22 cellular contexts compared by ENCODE assay signal in genomic region chr3:108393128-108393900, GRCh38.
"Had no signal": no experiment of that assay in that cellular context is flagged by ENCODE, and none has a peak within 500 bp of the region (broad histone marks: within the 10 kb centered on the region; RNA-seq: fewer than 3 reads in every experiment).

No MANE protein-coding gene starts in this region.

- H3K36me3 Mint-ChIP-seq: mesothelial cell of epicardium; naive thymus-derived CD8-positive, alpha-beta T cell had no signal

- H3K9me3 Mint-ChIP-seq: activated naive CD8-positive, alpha-beta T cell treated with anti-CD3 and anti-CD28 coated beads, Interleukin-2, amount 50 U/mL, for 24 hours; activated T-helper 1 cell treated with anti-CD3 and anti-CD28 coated beads, Interleukin-12 subunit alpha, Interleukin-12 subunit beta, Interleukin-2, Interleukin-4 antibody, amounts not matched to agents 30 ng/mL and 10 ng/mL and 1 ng/mL, durations not matched to agents 14 hours and 24 hours and 36 hours; mesothelial cell of epicardium; naive thymus-derived CD8-positive, alpha-beta T cell; neural progenitor cell had no signal

- H3K4me3 Mint-ChIP-seq: activated CD8-positive, alpha-beta T cell treated with anti-CD3 and anti-CD28 coated beads, Interleukin-2, amount 10 ng/mL, durations not matched to agents 7 days and 5 days; activated naive CD8-positive, alpha-beta T cell treated with anti-CD3 and anti-CD28 coated beads, Interleukin-2, amount 50 U/mL, for 24 hours; activated T-helper 1 cell treated with anti-CD3 and anti-CD28 coated beads, Interleukin-12 subunit alpha, Interleukin-12 subunit beta, Interleukin-2, Interleukin-4 antibody, amounts not matched to agents 30 ng/mL and 10 ng/mL and 1 ng/mL, durations not matched to agents 14 hours and 24 hours and 36 hours; mesothelial cell of epicardium; naive thymus-derived CD8-positive, alpha-beta T cell; neural progenitor cell had no signal

- DNase-seq: activated CD4-positive, alpha-beta T cell treated with anti-CD3 and anti-CD28 coated beads, Interleukin-2, amount 50 U/mL, for 1 hour; activated CD4-positive, CD25-positive, alpha-beta regulatory T cell treated with anti-CD3 and anti-CD28 coated beads, Interleukin-2, amount 50 U/mL, for 72 hours; activated CD8-positive, alpha-beta T cell treated with anti-CD3 and anti-CD28 coated beads, Interleukin-2, amount 10 ng/mL, durations not matched to agents 7 days and 5 days; activated gamma-delta T cell; activated naive CD4-positive, alpha-beta T cell treated with anti-CD3 and anti-CD28 coated beads, Interleukin-2, amount 50 U/mL, for 16 hours; activated naive CD8-positive, alpha-beta T cell treated with anti-CD3 and anti-CD28 coated beads, Interleukin-2, amount 50 U/mL, for 24 hours; cerebellar nuclear complex; glutamatergic neuron; left ventricle myocardium inferior; mammary epithelial cell; naive thymus-derived CD8-positive, alpha-beta T cell; spleen; stimulated activated CD4-positive, alpha-beta T cell treated with anti-CD3 and anti-CD28 coated beads, Interleukin-4, amount 100 ng/mL, for 24 hours; stimulated activated naive CD8-positive, alpha-beta T cell treated with anti-CD3 and anti-CD28 coated beads, Interleukin-15, Interleukin-2, amounts not matched to agents 100 U/mL and 50 U/mL, for 24 hours; upper lobe of left lung; WERI-Rb-1 had no signal

- ATAC-seq: activated CD8-positive, alpha-beta T cell treated with anti-CD3 and anti-CD28 coated beads, Interleukin-2, amount 10 ng/mL, durations not matched to agents 7 days and 5 days; activated naive CD8-positive, alpha-beta T cell treated with anti-CD3 and anti-CD28 coated beads, Interleukin-2, amount 50 U/mL, for 24 hours; naive thymus-derived CD8-positive, alpha-beta T cell; stimulated activated naive CD8-positive, alpha-beta T cell treated with anti-CD3 and anti-CD28 coated beads, Interleukin-15, Interleukin-2, amounts not matched to agents 100 U/mL and 50 U/mL, for 24 hours had no signal

- H3K4me3 ChIP-seq: coronary artery, esophagus muscularis mucosa, hepatocyte, left ventricle myocardium inferior, neural progenitor cell, spleen, upper lobe of left lung had no signal

- H3K27ac Mint-ChIP-seq: activated CD8-positive, alpha-beta T cell treated with anti-CD3 and anti-CD28 coated beads, Interleukin-2, amount 10 ng/mL, durations not matched to agents 7 days and 5 days; activated naive CD8-positive, alpha-beta T cell treated with anti-CD3 and anti-CD28 coated beads, Interleukin-2, amount 50 U/mL, for 24 hours; activated T-helper 1 cell treated with anti-CD3 and anti-CD28 coated beads, Interleukin-12 subunit alpha, Interleukin-12 subunit beta, Interleukin-2, Interleukin-4 antibody, amounts not matched to agents 30 ng/mL and 10 ng/mL and 1 ng/mL, durations not matched to agents 14 hours and 24 hours and 36 hours; mesothelial cell of epicardium; naive thymus-derived CD8-positive, alpha-beta T cell; neural progenitor cell had no signal
